Comparison of ENCODE assay signal across 9 cellular contexts in genomic region chr4:87944967-87945366, GRCh38. TPM values are rescaled to one million over a fixed set of nuclear protein-coding genes. Genes with fewer than 3 reads are reported as not detected.
"Had no signal": no experiment of that assay in that cellular context is flagged by ENCODE, and none has a peak within 500 bp of the region (broad histone marks: within the 10 kb centered on the region; RNA-seq: fewer than 3 reads in every experiment).

No MANE protein-coding gene starts in this region.

- H3K27ac ChIP-seq: HL-60 had no signal

- H3K9me3 ChIP-seq: HAP-1 had no signal

- H3K36me3 ChIP-seq: HAP-1 had no signal

- H3K4me3 ChIP-seq: GM23338, HAP-1 had no signal

- H2AFZ ChIP-seq: GM23338 had no signal

- DNase-seq: H7, HFFc6, KG1 had no signal

- FAIRE-seq: HepG2 had no signal

- ATAC-seq: GM23338, HCT116, HepG2 had no signal

- H3K4me2 ChIP-seq: GM23338 had no signal

RNA-seq across cellular contexts. Expression of gene SPP1, which starts 30.5 kb away (rescaled TPM):
- polyA plus RNA-seq: IgD-negative memory B cell had no signal
